In the genomic region with DNA sequence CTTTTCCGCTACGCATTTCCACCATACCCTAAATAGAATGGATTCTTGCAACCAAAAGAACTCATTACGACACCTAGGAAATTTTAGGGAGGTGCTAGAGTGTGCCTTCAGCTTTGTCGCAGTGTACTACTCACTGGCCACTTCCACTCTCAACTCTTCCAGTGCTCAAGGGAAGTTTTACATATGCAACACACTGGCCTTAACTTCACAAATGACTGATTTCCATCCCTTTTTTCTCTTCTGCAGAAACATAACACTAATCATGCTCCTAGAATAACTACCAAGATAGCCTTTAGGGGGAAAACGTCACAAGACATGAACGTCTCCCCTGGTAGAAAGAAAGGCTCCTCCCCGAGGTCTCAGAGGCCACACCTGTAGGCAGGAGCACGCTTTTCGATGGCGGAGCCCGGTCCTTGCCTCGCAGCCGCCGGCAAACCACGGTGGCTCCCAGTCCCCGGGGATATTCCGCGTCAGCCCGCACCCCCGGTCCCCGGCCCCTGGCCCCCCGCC, we compare ENCODE assay signal across 8 cellular contexts. TPM values are rescaled to one million over a fixed set of nuclear protein-coding genes. Genes with fewer than 3 reads are reported as not detected.
DNase-seq lines count a peak whose midpoint lies in the region; ATAC-seq and TF ChIP-seq lines count a peak whose summit lies in the region.

No MANE protein-coding gene starts in this region.

- peak; percentile 68 to 73 for ATAC-seq in CD4-positive, CD25-positive, alpha-beta regulatory T cell (ENCODE audit: low read depth in 2 of 2)
- ATAC-seq in GM19372 (IDR thresholded peaks at IDR 0.05; ENCODE audit: low read depth, unreplicated experiment) (peak; percentile 70), HG03460 (IDR thresholded peaks at IDR 0.05; ENCODE audit: unreplicated experiment) (peak; percentile 58)
- ATAC-seq in naive thymus-derived CD8-positive, alpha-beta T cell = peak; percentile 75 to 76
- ATAC-seq in stimulated activated naive B cell treated with anti-CD40 and anti-IgM and Interleukin-4, amounts not matched to agents 10 μg/mL and 1 μg/mL and 100 μg/mL, for 72 hours (replicated peaks) = peak; percentile 83 to 85

- H3K9me3 ChIP-seq in CD4-positive, CD25-positive, alpha-beta regulatory T cell (ENCODE audit: control insufficient read depth in 2 of 2, low read length in 2 of 2) = no peaks in the 10 kb centered on the region

- peaks cover 17 to 37% (median 30%) of the 10 kb centered on the region in 4 donors for H3K4me1 Mint-ChIP-seq in CD4-positive, CD25-positive, alpha-beta regulatory T cell
- H3K4me1 Mint-ChIP-seq in naive thymus-derived CD8-positive, alpha-beta T cell = peaks cover 22 to 39% (median 29%) of the 10 kb centered on the region in 4 donors
- H3K4me1 Mint-ChIP-seq in stimulated activated naive B cell treated with anti-CD40 and anti-IgM and Interleukin-4, amounts not matched to agents 10 μg/mL and 1 μg/mL and 100 μg/mL, for 72 hours = peaks cover 32 to 34% of the 10 kb centered on the region in 2 donors

- peak overlapping the region; percentile 95 for H3K4me3 ChIP-seq in CD4-positive, CD25-positive, alpha-beta regulatory T cell (ENCODE audit: low read depth, low read length)

- peak; percentile 5 for TF ChIP-seq POLR2A in erythroblast (IDR thresholded peaks at IDR 0.05; ENCODE audit: low read length)

- no peaks in the 10 kb centered on the region for H3K9me3 Mint-ChIP-seq in CD4-positive, CD25-positive, alpha-beta regulatory T cell
- H3K9me3 Mint-ChIP-seq in naive thymus-derived CD8-positive, alpha-beta T cell = no peaks in the 10 kb centered on the region
- H3K9me3 Mint-ChIP-seq in stimulated activated naive B cell treated with anti-CD40 and anti-IgM and Interleukin-4, amounts not matched to agents 10 μg/mL and 1 μg/mL and 100 μg/mL, for 72 hours = no peaks in the 10 kb centered on the region

- H3K27ac Mint-ChIP-seq in CD4-positive, CD25-positive, alpha-beta regulatory T cell = peak overlapping the region; percentile 100
- H3K27ac Mint-ChIP-seq in naive thymus-derived CD8-positive, alpha-beta T cell = peak overlapping the region; percentile 97 to 100 (median 100)
- H3K27ac Mint-ChIP-seq in stimulated activated naive B cell treated with anti-CD40 and anti-IgM and Interleukin-4, amounts not matched to agents 10 μg/mL and 1 μg/mL and 100 μg/mL, for 72 hours = peak overlapping the region; percentile 100

- no peaks in the 10 kb centered on the region for H3K27me3 ChIP-seq in CD4-positive, CD25-positive, alpha-beta regulatory T cell (ENCODE audit: control insufficient read depth, insufficient read depth, low read length)

- peak overlapping the region; percentile 94 to 100 (median 98) for H3K4me3 Mint-ChIP-seq in CD4-positive, CD25-positive, alpha-beta regulatory T cell
- H3K4me3 Mint-ChIP-seq in naive thymus-derived CD8-positive, alpha-beta T cell = peak overlapping the region; percentile 93 to 99 (median 98)
- H3K4me3 Mint-ChIP-seq in stimulated activated naive B cell treated with anti-CD40 and anti-IgM and Interleukin-4, amounts not matched to agents 10 μg/mL and 1 μg/mL and 100 μg/mL, for 72 hours = peak overlapping the region; percentile 92 to 97

- peak; percentile 70 to 88 (median 87) for DNase-seq in CD4-positive, CD25-positive, alpha-beta regulatory T cell
- DNase-seq in NOMO-1 treated with dmso at 0.1 percent for 144 hours (lab: John Stamatoyannopoulos, UW; ENCODE audit: unreplicated experiment) = peak; percentile 68
- peak; percentile 70 for DNase-seq in activated CD8-positive, alpha-beta memory T cell treated with anti-CD3 and anti-CD28 coated beads, Interleukin-2, amount 50 U/mL, for 4 hours
- peak; percentile 80 to 83 for DNase-seq in erythroblast (lab: John Stamatoyannopoulos, UW)
- DNase-seq in naive thymus-derived CD8-positive, alpha-beta T cell = peak; percentile 62 to 89 (median 78)
- peak; percentile 79 for DNase-seq in stimulated activated naive B cell treated with anti-CD40 and anti-IgM and Interleukin-4, amounts not matched to agents 10 μg/mL and 1 μg/mL and 100 μg/mL, for 72 hours

- peaks cover 20% of the 10 kb centered on the region for H3K4me1 ChIP-seq in CD4-positive, CD25-positive, alpha-beta regulatory T cell (ENCODE audit: control insufficient read depth, insufficient read depth, low read length, poor library complexity, severe bottlenecking)

- POLR2A ChIA-PET in naive thymus-derived CD8-positive, alpha-beta T cell (lab: Charles Lee) = interaction anchor here (0.7 to 2.7 kb wide), 3 partner anchors 82 to 256 kb away, joined by 3 to 19 read pairs (median 13); no protein-coding TSS in a partner anchor

- H3K36me3 Mint-ChIP-seq in CD4-positive, CD25-positive, alpha-beta regulatory T cell = peaks cover 10% of the 10 kb centered on the region
- H3K36me3 Mint-ChIP-seq in naive thymus-derived CD8-positive, alpha-beta T cell = peaks cover 0 to 12% (median 2%) of the 10 kb centered on the region in 3 donors
- peaks cover 15 to 29% of the 10 kb centered on the region in 2 donors for H3K36me3 Mint-ChIP-seq in stimulated activated naive B cell treated with anti-CD40 and anti-IgM and Interleukin-4, amounts not matched to agents 10 μg/mL and 1 μg/mL and 100 μg/mL, for 72 hours

- peaks cover 4% of the 10 kb centered on the region for H3K27me3 Mint-ChIP-seq in CD4-positive, CD25-positive, alpha-beta regulatory T cell
- H3K27me3 Mint-ChIP-seq in naive thymus-derived CD8-positive, alpha-beta T cell = no peaks in the 10 kb centered on the region
- H3K27me3 Mint-ChIP-seq in stimulated activated naive B cell treated with anti-CD40 and anti-IgM and Interleukin-4, amounts not matched to agents 10 μg/mL and 1 μg/mL and 100 μg/mL, for 72 hours = no peaks in the 10 kb centered on the region

- H3K27ac ChIP-seq in CD4-positive, CD25-positive, alpha-beta regulatory T cell (ENCODE audit: insufficient read depth, low read length, poor library complexity, severe bottlenecking) = peak overlapping the region; percentile 98

- no peaks in the 10 kb centered on the region for H3K36me3 ChIP-seq in CD4-positive, CD25-positive, alpha-beta regulatory T cell (ENCODE audit: control insufficient read depth, insufficient read depth, low read length)

RNA-seq across cellular contexts. Expression of gene LYRM4, which starts 0.6 kb away (rescaled TPM):
- 14.9 TPM for total RNA-seq in CD4-positive, CD25-positive, alpha-beta regulatory T cell
- polyA plus RNA-seq in CD4-positive, CD25-positive, alpha-beta regulatory T cell = 10 to 100 TPM; 26.9 to 38.8 (median 29.7) TPM
- 10 to 100 TPM; 27.8 to 27.9 TPM for total RNA-seq in naive thymus-derived CD8-positive, alpha-beta T cell
- polyA plus RNA-seq in naive thymus-derived CD8-positive, alpha-beta T cell = 10 to 100 TPM; 52.3 to 56.8 (median 56.1) TPM

RNA-seq across cellular contexts. Expression of gene FARS2, which starts 1.1 kb away (rescaled TPM):
- 26.9 TPM for total RNA-seq in CD4-positive, CD25-positive, alpha-beta regulatory T cell
- 10 to 100 TPM; 29.7 to 39.7 (median 35.4) TPM for polyA plus RNA-seq in CD4-positive, CD25-positive, alpha-beta regulatory T cell
- total RNA-seq in naive thymus-derived CD8-positive, alpha-beta T cell = 10 to 100 TPM; 13.6 to 17.3 TPM
- polyA plus RNA-seq in naive thymus-derived CD8-positive, alpha-beta T cell = 10 to 100 TPM; 28.1 to 39.1 (median 28.8) TPM

Comparison
In these comparisons a context has a peak if more than half of its experiments do, and no peak if none do; other contexts are left out.
1. Peak in every context shown above with its lines: DNase-seq, ATAC-seq, H3K4me3 ChIP-seq and H3K27ac ChIP-seq.